Comparison of ENCODE assay signal across 27 cellular contexts in genomic region chr11:111355101-111355500, GRCh38. TPM values are rescaled to one million over a fixed set of nuclear protein-coding genes. Genes with fewer than 3 reads are reported as not detected.
DNase-seq lines count a peak whose midpoint lies in the region; ATAC-seq, FAIRE-seq and TF ChIP-seq lines count a peak whose summit lies in the region.
"Had no signal": no experiment of that assay in that cellular context is flagged by ENCODE, and none has a peak within 500 bp of the region (broad histone marks: within the 10 kb centered on the region; RNA-seq: fewer than 3 reads in every experiment).

No MANE protein-coding gene starts in this region.

- H3K27ac Mint-ChIP-seq in neural crest cell (ENCODE audit: unreplicated experiment), result peak overlapping the region; percentile 82

- ATAC-seq in HepG2 (no peak), right lobe of liver (no peak), gastrocnemius medialis (no peak)
- ATAC-seq: GM12878, PC-3, SK-N-SH treated with all-trans-retinoic acid at 6 μM for 48 hours had no signal

- H3K79me2 ChIP-seq in HepG2 (ENCODE audit: insufficient read depth, low read length) (no peaks in the 10 kb centered on the region), OCI-LY3 (ENCODE audit: low read length) (peaks cover 17% of the 10 kb centered on the region)

- no peak for TF ChIP-seq RAD21 in HepG2 (CRISPR knock-in tag; IDR thresholded peaks at IDR 0.05)

- POLR2A ChIA-PET in HepG2 (lab: Yijun Ruan, JAX), result interaction anchor here (0.8 to 12.2 kb wide), 3 partner anchors 21 to 72 kb away, joined by 3 to 197 read pairs (median 3); no protein-coding TSS in a partner anchor

- H3K4me1 ChIP-seq in HepG2 (ENCODE audit: insufficient read depth, low read length) (peaks cover 97% of the 10 kb centered on the region), right lobe of liver (peaks cover 0 to 11% (median 4%) of the 10 kb centered on the region in 4 donors), OCI-LY3 (ENCODE audit: low read length) (peaks cover 21% of the 10 kb centered on the region), gastrocnemius medialis (no peaks in the 10 kb centered on the region), prostate gland (replicated peaks) (no peaks in the 10 kb centered on the region)

- TF ChIP-seq CTCF in HepG2 (CRISPR knock-in tag; IDR thresholded peaks at IDR 0.05) (0 out of 2 replicates have a peak, but pooled peaks have one; percentile 3), right lobe of liver (IDR thresholded peaks at IDR 0.05) (no peak), OCI-LY3 (IDR thresholded peaks at IDR 0.05; ENCODE audit: low read depth, low read length) (no peak), neural crest cell (conservative IDR thresholded peaks at IDR 0.05) (no peak), gastrocnemius medialis (IDR thresholded peaks at IDR 0.05 in 4 of 5, conservative IDR thresholded peaks at IDR 0.05 in 1 of 5) (no peak), prostate gland (IDR thresholded peaks at IDR 0.05) (no peak)

- no peak for TF ChIP-seq POLR2A in HepG2 (IDR thresholded peaks at IDR 0.05; ENCODE audit: insufficient read depth in 1 of 2, low read depth in 2 of 2, low read length in 2 of 2)
- no peak for TF ChIP-seq POLR2A in right lobe of liver (IDR thresholded peaks at IDR 0.05)
- TF ChIP-seq POLR2A in gastrocnemius medialis (IDR thresholded peaks at IDR 0.05), result no peak
- no peak for TF ChIP-seq POLR2A in prostate gland (IDR thresholded peaks at IDR 0.05)

- CTCF ChIA-PET in HepG2 (lab: Yijun Ruan, JAX; ENCODE audit: low intra/inter-chr PET ratio, low total read pairs), result no interaction called here

- intact Hi-C loops in HepG2 (cut with micrococcal nuclease; ENCODE audit: unreplicated experiment), result no loop called here
- intact Hi-C loops in right lobe of liver (cut with DNase I), result no loop called here
- intact Hi-C loops in gastrocnemius medialis (cut with DNase I; ENCODE audit: low total_unique reads), result no loop called here
- intact Hi-C loops in prostate gland (cut with DNase I), result no loop called here

- H3K9ac ChIP-seq in HepG2 (ENCODE audit: insufficient read depth, low read depth, low read length) (no peak overlapping the region), OCI-LY3 (ENCODE audit: low read length) (no peak overlapping the region)
- H3K9ac ChIP-seq: GM23248 had no signal

- no TSS peak for BruUV-seq in HepG2 (replicated peaks; lab: Mats Ljungman, UMichigan)

- H4K20me1 ChIP-seq in HepG2 (ENCODE audit: insufficient read depth, low read length), result no peaks in the 10 kb centered on the region
- peaks cover 44% of the 10 kb centered on the region; the same call in 1 of the 2 replicates for H4K20me1 ChIP-seq in OCI-LY3 (ENCODE audit: insufficient read depth, low read length)

- no peak overlapping the region for H3K4me3 Mint-ChIP-seq in neural crest cell
- H3K4me3 Mint-ChIP-seq: CD4-positive, alpha-beta memory T cell had no signal

- H3K9me3 ChIP-seq in HepG2 (ENCODE audit: low read length) (no peaks in the 10 kb centered on the region), right lobe of liver (no peaks in the 10 kb centered on the region), OCI-LY3 (ENCODE audit: insufficient read depth, low read length) (no peaks in the 10 kb centered on the region), gastrocnemius medialis (no peaks in the 10 kb centered on the region), prostate gland (no peaks in the 10 kb centered on the region)

- H3K27ac ChIP-seq in HepG2 (ENCODE audit: extremely low read length, insufficient read depth, low read length) (no peak overlapping the region), right lobe of liver (no peak overlapping the region), OCI-LY3 (ENCODE audit: low read length) (peak overlapping the region; percentile 20; the same call in 1 of the 2 replicates), gastrocnemius medialis (no peak overlapping the region), prostate gland (no peak overlapping the region)
- H3K27ac ChIP-seq: GM23248 had no signal

- no peaks in the 10 kb centered on the region for H3K36me3 Mint-ChIP-seq in neural crest cell (ENCODE audit: low read depth)
- H3K36me3 Mint-ChIP-seq: CD4-positive, alpha-beta memory T cell had no signal

- H3K4me3 ChIP-seq in HepG2 (replicated peaks in 1 of 3; ENCODE audit: insufficient read depth in 1 of 3, low read depth in 2 of 3, low read length in 3 of 3) (no peak overlapping the region), right lobe of liver (no peak overlapping the region), OCI-LY3 (ENCODE audit: low read length) (no peak overlapping the region), gastrocnemius medialis (no peak overlapping the region), prostate gland (no peak overlapping the region)
- H3K4me3 ChIP-seq: GM12878, GM23248 had no signal

- no peaks in the 10 kb centered on the region for H3K9me3 Mint-ChIP-seq in neural crest cell
- H3K9me3 Mint-ChIP-seq: CD4-positive, alpha-beta memory T cell had no signal

- no peak for DNase-seq in HepG2 (ENCODE audit: low spot score)
- DNase-seq in right lobe of liver, result no peak
- DNase-seq in neural crest cell (ENCODE audit: low read depth, low spot score), result no peak
- no peak for DNase-seq in gastrocnemius medialis
- DNase-seq in prostate gland (ENCODE audit: low spot score), result no peak
- no peak for DNase-seq in stimulated activated CD4-positive, alpha-beta T cell treated with anti-CD3 and anti-CD28 coated beads, Interleukin-4, amount 100 ng/mL, for 4 hours
- DNase-seq in H4 (ENCODE audit: low spot score), result no peak
- DNase-seq: 8988T; Calu3; CD4-positive, alpha-beta memory T cell; GF-D8; GM23248; HCEC 1CT; IMR-90; Kasumi-1; MM.1S; NCI-H1092; NCI-H510A; NCI-H82; PC-3; RPMI8226; SIG-M5 had no signal

- H3K27me3 Mint-ChIP-seq in neural crest cell (ENCODE audit: low read depth), result no peaks in the 10 kb centered on the region

- in situ Hi-C loops in HepG2 (cut with HindIII; ENCODE audit: extremely low pct_ligation_motif_present, low pct_unique_long_range_greater_than_20kb) (loop anchor here (5.0 kb wide), 1 partner anchor 58 kb away; the partner anchor contains the start of gene POU2AF3), gastrocnemius medialis (cut with MboI; ENCODE audit: low sequenced_read_pairs in 4 of 4) (no loop called here)

- no peak overlapping the region for H2AFZ ChIP-seq in HepG2 (ENCODE audit: low read length)
- no peak overlapping the region for H2AFZ ChIP-seq in OCI-LY3 (ENCODE audit: low read depth, low read length)
- H2AFZ ChIP-seq: GM23248 had no signal

- TF ChIP-seq EP300 in HepG2 (IDR thresholded peaks at IDR 0.05; ENCODE audit: low read depth in 2 of 2, low read length in 2 of 2) (no peak), HepG2 (CRISPR knock-in tag; IDR thresholded peaks at IDR 0.05; ENCODE audit: borderline replicate concordance) (no peak)

- WGBS in HepG2 (ENCODE audit: low lambda C conversion rate), result 96% methylated on average over 5 of the region's 5 CpGs
- 93% methylated on average over 3 of the region's 5 CpGs for WGBS in right lobe of liver (ENCODE audit: insufficient coverage, low coverage, low lambda C conversion rate, missing lambda C conversion rate)
- WGBS in prostate gland, result 92% methylated on average over 5 of the region's 5 CpGs

- H3K4me1 Mint-ChIP-seq in neural crest cell, result peaks cover 4% of the 10 kb centered on the region
- H3K4me1 Mint-ChIP-seq: CD4-positive, alpha-beta memory T cell had no signal

- no peak for FAIRE-seq in HepG2 (lab: Jason Lieb, UNC)
- FAIRE-seq: GM12878 had no signal

- H3K36me3 ChIP-seq in HepG2 (replicated peaks in 1 of 2; ENCODE audit: control insufficient read depth in 1 of 2, insufficient read depth in 2 of 2, low read length in 2 of 2), result no peaks in the 10 kb centered on the region
- no peaks in the 10 kb centered on the region for H3K36me3 ChIP-seq in right lobe of liver
- peaks cover 91% of the 10 kb centered on the region for H3K36me3 ChIP-seq in OCI-LY3 (replicated peaks; ENCODE audit: low read depth, low read length)
- no peaks in the 10 kb centered on the region for H3K36me3 ChIP-seq in gastrocnemius medialis
- H3K36me3 ChIP-seq in prostate gland, result no peaks in the 10 kb centered on the region

- H3K4me2 ChIP-seq in HepG2 (ENCODE audit: low read depth, low read length) (no peak overlapping the region), OCI-LY3 (ENCODE audit: low read length) (no peak overlapping the region)

- H3K27me3 ChIP-seq in HepG2 (ENCODE audit: control insufficient read depth in 1 of 2, insufficient read depth in 2 of 2, low read length in 2 of 2) (no peaks in the 10 kb centered on the region), right lobe of liver (no peaks in the 10 kb centered on the region), OCI-LY3 (ENCODE audit: low read depth, low read length) (no peaks in the 10 kb centered on the region), gastrocnemius medialis (no peaks in the 10 kb centered on the region), prostate gland (replicated peaks; ENCODE audit: insufficient read depth) (no peaks in the 10 kb centered on the region)

RNA-seq across cellular contexts. Expression of gene POU2AF1, which starts 24.0 kb away (rescaled TPM):
- total RNA-seq in HepG2 (2016; rRNA removed; fragmentation: Illumina TruSeq; extraction: Trizol) (1.8 and 1.9 TPM in 2 replicates), right lobe of liver (1 to 10 TPM in 2 of 6 experiments, under 1 TPM in 4; 0.06 to 2.4 (median 0.63) TPM), neural crest cell (not detected in 2 replicates), gastrocnemius medialis (under 1 TPM in 2 of 4 donors, not detected in 2; 0.29 to 0.78 TPM), prostate gland (1 to 10 TPM in 1 of 2 donors, under 1 TPM in 1; 0.74 to 1.5 TPM)
- total RNA-seq in HepG2 (2016; cell fraction: cytosol; rRNA removed; fragmentation: Illumina TruSeq; extraction: Trizol; ENCODE audit: low read depth), result 0.40 and 0.53 TPM in 2 replicates
- total RNA-seq in HepG2 (2016; cell fraction: insoluble cytoplasmic fraction; rRNA removed; fragmentation: Illumina TruSeq; extraction: Trizol), result 1.0 and 1.1 TPM in 2 replicates
- 0.65 and 2.2 TPM in 2 replicates for total RNA-seq in HepG2 (2016; cell fraction: membrane; rRNA removed; fragmentation: Illumina TruSeq; extraction: Trizol)
- total RNA-seq in HepG2 (2016; cell fraction: nucleus; rRNA removed; fragmentation: Illumina TruSeq; extraction: Trizol), result 0.81 and 1.8 TPM in 2 replicates
- polyA plus RNA-seq in HepG2 (2011; rRNA removed), result 3.6 and 5.3 TPM in 2 replicates
- 3.0 and 3.2 TPM in 2 replicates for polyA plus RNA-seq in HepG2 (2011; cell fraction: cytosol; rRNA removed)
- polyA plus RNA-seq in HepG2 (2011; cell fraction: nucleus; rRNA removed), result 8.2 and 10.5 TPM in 2 replicates
- polyA plus RNA-seq in HepG2 (2012), result 4.9 and 6.1 TPM in 2 replicates
- polyA plus RNA-seq in HepG2 (2016; cell fraction: cytosol; fragmentation: Illumina TruSeq; extraction: Trizol; ENCODE audit: low read depth), result 0.52 and 0.81 TPM in 2 replicates
- 2.3 and 2.6 TPM in 2 replicates for polyA plus RNA-seq in HepG2 (2016; cell fraction: insoluble cytoplasmic fraction; fragmentation: Illumina TruSeq; extraction: Trizol; ENCODE audit: low read depth)
- polyA plus RNA-seq in HepG2 (2016; cell fraction: membrane; fragmentation: Illumina TruSeq; extraction: Trizol; ENCODE audit: low read depth), result 1.4 TPM in 2 replicates
- 3.4 and 4.0 TPM in 2 replicates for polyA plus RNA-seq in HepG2 (2016; cell fraction: nucleus; fragmentation: Illumina TruSeq; extraction: Trizol; ENCODE audit: insufficient read depth, low read depth)
- 0.28 and 3.3 TPM in 2 replicates for polyA minus RNA-seq in HepG2 (2011; rRNA and poly(A)+ RNA removed; ENCODE audit: low replicate concordance)
- 3.1 and 3.6 TPM in 2 replicates for polyA minus RNA-seq in HepG2 (2011; cell fraction: cytosol; rRNA and poly(A)+ RNA removed)
- polyA minus RNA-seq in HepG2 (2011; cell fraction: nucleus; rRNA and poly(A)+ RNA removed), result 4.1 and 5.3 TPM in 2 replicates
- not detected in 2 replicates for total RNA-seq in H4 (2014; rRNA removed; shearing (Covaris generic))
- total RNA-seq: Calu3, HT1080, IMR-90, PC-3 had no signal
- polyA plus RNA-seq: AG04450, IMR-90 had no signal

RNA-seq across cellular contexts. Expression of gene POU2AF3, which starts 56.8 kb away (rescaled TPM):
- total RNA-seq in HepG2 (2016; rRNA removed; fragmentation: Illumina TruSeq; extraction: Trizol), result 4.9 and 7.8 TPM in 2 replicates
- 2.0 and 2.8 TPM in 2 replicates for total RNA-seq in HepG2 (2016; cell fraction: cytosol; rRNA removed; fragmentation: Illumina TruSeq; extraction: Trizol; ENCODE audit: low read depth)
- total RNA-seq in HepG2 (2016; cell fraction: insoluble cytoplasmic fraction; rRNA removed; fragmentation: Illumina TruSeq; extraction: Trizol), result 5.5 and 7.3 TPM in 2 replicates
- total RNA-seq in HepG2 (2016; cell fraction: membrane; rRNA removed; fragmentation: Illumina TruSeq; extraction: Trizol), result 3.5 and 4.6 TPM in 2 replicates
- 10.6 and 11.1 TPM in 2 replicates for total RNA-seq in HepG2 (2016; cell fraction: nucleus; rRNA removed; fragmentation: Illumina TruSeq; extraction: Trizol)
- 70.7 and 71.2 TPM in 2 replicates for polyA plus RNA-seq in HepG2 (2011; rRNA removed)
- 32.5 and 33.6 TPM in 2 replicates for polyA plus RNA-seq in HepG2 (2011; cell fraction: cytosol; rRNA removed)
- 175 and 193 TPM in 2 replicates for polyA plus RNA-seq in HepG2 (2011; cell fraction: nucleus; rRNA removed)
- 26.6 and 28.4 TPM in 2 replicates for polyA plus RNA-seq in HepG2 (2012)
- polyA plus RNA-seq in HepG2 (2016; cell fraction: cytosol; fragmentation: Illumina TruSeq; extraction: Trizol; ENCODE audit: low read depth), result 4.2 and 5.4 TPM in 2 replicates
- 13.1 and 13.8 TPM in 2 replicates for polyA plus RNA-seq in HepG2 (2016; cell fraction: insoluble cytoplasmic fraction; fragmentation: Illumina TruSeq; extraction: Trizol; ENCODE audit: low read depth)
- 6.0 and 7.4 TPM in 2 replicates for polyA plus RNA-seq in HepG2 (2016; cell fraction: membrane; fragmentation: Illumina TruSeq; extraction: Trizol; ENCODE audit: low read depth)
- 47.2 and 50.2 TPM in 2 replicates for polyA plus RNA-seq in HepG2 (2016; cell fraction: nucleus; fragmentation: Illumina TruSeq; extraction: Trizol; ENCODE audit: insufficient read depth, low read depth)
- polyA minus RNA-seq in HepG2 (2011; rRNA and poly(A)+ RNA removed; ENCODE audit: low replicate concordance), result 20.8 TPM in 1 of 2 replicates, not detected in the other
- polyA minus RNA-seq in HepG2 (2011; cell fraction: cytosol; rRNA and poly(A)+ RNA removed), result 5.8 and 9.0 TPM in 2 replicates
- polyA minus RNA-seq in HepG2 (2011; cell fraction: nucleus; rRNA and poly(A)+ RNA removed), result 18.3 and 18.5 TPM in 2 replicates
- total RNA-seq in right lobe of liver, result under 1 TPM; 0.39 to 0.86 (median 0.52) TPM
- total RNA-seq in neural crest cell, result 0.32 and 0.61 TPM in 2 replicates
- under 1 TPM in 3 of 4 donors, not detected in 1; 0.22 to 0.58 (median 0.46) TPM for total RNA-seq in gastrocnemius medialis
- total RNA-seq in prostate gland, result 1 to 10 TPM; 7.7 to 9.5 TPM
- 2.3 TPM in 1 of 2 replicates, not detected in the other for total RNA-seq in H4 (2014; rRNA removed; shearing (Covaris generic))
- total RNA-seq: CD4-positive, alpha-beta memory T cell; GM23248; HT1080; IMR-90; PC-3 had no signal
- polyA plus RNA-seq: AG04450; CD4-positive, alpha-beta memory T cell; GM23248 had no signal
